ENCODE assay signal across 24 cellular contexts in genomic region chr5:179405426-179406030, GRCh38.
DNase-seq lines count a peak whose midpoint lies in the region; ATAC-seq, FAIRE-seq and TF ChIP-seq lines count a peak whose summit lies in the region.
"Had no signal": no experiment of that assay in that cellular context is flagged by ENCODE, and none has a peak within 500 bp of the region (broad histone marks: within the 10 kb centered on the region; RNA-seq: fewer than 3 reads in every experiment).

No MANE protein-coding gene starts in this region.

- H3K4ac ChIP-seq in mesendoderm (ENCODE audit: low read depth, low read length): no peak overlapping the region

- DNase-seq in D341Med (ENCODE audit: low spot score) (peak; percentile 4), RWPE2 (ENCODE audit: low spot score) (peak; percentile 65), kidney (peak; percentile 58), osteocyte (ENCODE audit: extremely low spot score, unreplicated experiment) (peak; percentile 78), NCI-H2196 treated with DMSO at 0.1 percent for 48 hours (lab: John Stamatoyannopoulos, UW; ENCODE audit: unreplicated experiment) (no peak), COR-L47 (lab: John Stamatoyannopoulos, UW) (no peak), mesendoderm (no peak)
- DNase-seq: DMS 273 treated with DMSO at 0.1 percent for 48 hours, DMS79 treated with DMSO at 0.1 percent for 48 hours, Karpas-422, NCI-H1048, NCI-H1417 treated with DMSO at 0.1 percent for 48 hours, NCI-H187, NCI-H446 treated with DMSO at 0.1 percent for 48 hours, NCI-H526 treated with DMSO at 0.1 percent for 48 hours, OCI-M1 had no signal

- no peak overlapping the region for H2BK120ac ChIP-seq in mesendoderm (ENCODE audit: low read depth, low read length)

- H3K27me3 Mint-ChIP-seq in osteocyte (ENCODE audit: unreplicated experiment): no peaks in the 10 kb centered on the region

- H3K27ac Mint-ChIP-seq in osteocyte (ENCODE audit: unreplicated experiment): no peak overlapping the region
- H3K27ac Mint-ChIP-seq: GM23338 had no signal

- H3K79me1 ChIP-seq in mesendoderm (ENCODE audit: low read length): no peaks in the 10 kb centered on the region

- H3K9me3 Mint-ChIP-seq in osteocyte (ENCODE audit: unreplicated experiment): peaks cover 34% of the 10 kb centered on the region

- WGBS in mesendoderm (ENCODE audit: extremely low coverage, insufficient coverage, low lambda C conversion rate): no CpG with 5 or more reads among the region's 16 CpGs

- no peak overlapping the region for H2BK15ac ChIP-seq in mesendoderm (replicated peaks; ENCODE audit: low read depth)

- TF ChIP-seq CTCF in RWPE2 (IDR thresholded peaks at IDR 0.05; ENCODE audit: poor library complexity, severe bottlenecking) (no peak), kidney (IDR thresholded peaks at IDR 0.05; ENCODE audit: borderline replicate concordance, extremely low read depth, insufficient read depth) (no peak), osteocyte (IDR thresholded peaks at IDR 0.05) (no peak)

- no peak for FAIRE-seq in kidney (lab: Jason Lieb, UNC)
- FAIRE-seq: A204.1, RCC 7860 had no signal

- no peak for ATAC-seq in RWPE2 (ENCODE audit: low read depth)
- ATAC-seq in HG02981 (IDR thresholded peaks at IDR 0.05; ENCODE audit: unreplicated experiment): no peak
- ATAC-seq: GM23338, HCT116, Right ventricle myocardium inferior had no signal

- no peak overlapping the region for H2BK5ac ChIP-seq in mesendoderm (ENCODE audit: low read length)

- H3K4me3 Mint-ChIP-seq in osteocyte (ENCODE audit: unreplicated experiment): no peak overlapping the region
- H3K4me3 Mint-ChIP-seq: GM23338 had no signal

- H3K9me3 ChIP-seq in RWPE2 (ENCODE audit: severe bottlenecking) (peaks cover 9% of the 10 kb centered on the region), kidney (ENCODE audit: control insufficient read depth in 1 of 2, low read length in 2 of 2) (peaks cover 2 to 14% of the 10 kb centered on the region in 2 donors)
- H3K9me3 ChIP-seq: BE2C had no signal

- H3K4me1 ChIP-seq in RWPE2 (ENCODE audit: insufficient read depth, poor library complexity, severe bottlenecking): no peaks in the 10 kb centered on the region
- no peaks in the 10 kb centered on the region for H3K4me1 ChIP-seq in kidney (ENCODE audit: control insufficient read depth in 1 of 2, insufficient read depth in 1 of 2, low read depth in 1 of 2, low read length in 2 of 2)
- no peaks in the 10 kb centered on the region for H3K4me1 ChIP-seq in mesendoderm (ENCODE audit: control insufficient read depth, low read depth, low read length)
- H3K4me1 ChIP-seq: SJSA1 had no signal

- no peaks in the 10 kb centered on the region for H3K79me2 ChIP-seq in mesendoderm (ENCODE audit: control insufficient read depth, insufficient read depth, low read length)

- intact Hi-C loops in kidney (cut with DNase I): no loop called here

- H3K36me3 ChIP-seq in RWPE2 (ENCODE audit: low read depth) (no peaks in the 10 kb centered on the region), kidney (ENCODE audit: control insufficient read depth in 1 of 2, insufficient read depth in 2 of 2, low read length in 2 of 2) (no peaks in the 10 kb centered on the region), mesendoderm (ENCODE audit: control insufficient read depth, insufficient read depth, low read length) (no peaks in the 10 kb centered on the region)
- H3K36me3 ChIP-seq: BE2C had no signal

- no peak overlapping the region for H3K18ac ChIP-seq in mesendoderm (ENCODE audit: low read length)

- H2AK5ac ChIP-seq in mesendoderm (ENCODE audit: low read length): no peak overlapping the region

- no peaks in the 10 kb centered on the region for H3K36me3 Mint-ChIP-seq in osteocyte (ENCODE audit: unreplicated experiment)

- no peak overlapping the region for H3K23ac ChIP-seq in mesendoderm (ENCODE audit: low read length)

- H4K8ac ChIP-seq in mesendoderm (ENCODE audit: low read depth, low read length): no peak overlapping the region

- no peak overlapping the region for H4K5ac ChIP-seq in mesendoderm (ENCODE audit: low read length)

- no peak overlapping the region for H3K4me2 ChIP-seq in mesendoderm (ENCODE audit: low read length)
- H3K4me2 ChIP-seq: GM23338 had no signal

- H3K27ac ChIP-seq in RWPE2 (ENCODE audit: poor library complexity, severe bottlenecking): no peak overlapping the region
- H3K27ac ChIP-seq in kidney (ENCODE audit: low read depth in 2 of 2, low read length in 2 of 2): no peak overlapping the region
- no peak overlapping the region for H3K27ac ChIP-seq in mesendoderm (ENCODE audit: low read depth, low read length)
- H3K27ac ChIP-seq: SJSA1 had no signal

- no peak overlapping the region for H3K56ac ChIP-seq in mesendoderm (ENCODE audit: low read length)

- H3K27me3 ChIP-seq in RWPE2 (ENCODE audit: insufficient read depth, poor library complexity, severe bottlenecking): no peaks in the 10 kb centered on the region
- H3K27me3 ChIP-seq in mesendoderm (ENCODE audit: insufficient read depth, low read length, poor library complexity): no peaks in the 10 kb centered on the region
- H3K27me3 ChIP-seq: BE2C, SJSA1 had no signal

- H3K4me1 Mint-ChIP-seq in osteocyte (ENCODE audit: unreplicated experiment): no peaks in the 10 kb centered on the region
- H3K4me1 Mint-ChIP-seq: GM23338 had no signal

- no peak overlapping the region for H3K4me3 ChIP-seq in RWPE2 (ENCODE audit: severe bottlenecking)
- H3K4me3 ChIP-seq in kidney (ENCODE audit: low read length in 2 of 2): no peak overlapping the region
- no peak overlapping the region for H3K4me3 ChIP-seq in mesendoderm (ENCODE audit: low read length)
- H3K4me3 ChIP-seq: GM23338, SJSA1 had no signal

- H3K9ac ChIP-seq in kidney (ENCODE audit: low read length in 2 of 2) (no peak overlapping the region), mesendoderm (ENCODE audit: low read length) (no peak overlapping the region)

Comparison
In these comparisons a context has a peak if more than half of its experiments do, and no peak if none do; other contexts are left out.
1. DNase-seq: peak in D341Med (single experiment), RWPE2 (single experiment), kidney (single experiment) and osteocyte (single experiment); none in NCI-H2196 treated with DMSO at 0.1 percent for 48 hours (single experiment), COR-L47 (single experiment) and mesendoderm (single experiment).